33 cellular contexts compared by ENCODE assay signal in genomic region chr9:90632680-90633207, GRCh38. TPM values are rescaled to one million over a fixed set of nuclear protein-coding genes. Genes with fewer than 3 reads are reported as not detected.
"Had no signal": no experiment of that assay in that cellular context is flagged by ENCODE, and none has a peak within 500 bp of the region (broad histone marks: within the 10 kb centered on the region; RNA-seq: fewer than 3 reads in every experiment).

No MANE protein-coding gene starts in this region.

- H3K4me3 ChIP-seq: adrenal gland, body of pancreas, cardiac muscle cell, colonic mucosa, esophagus squamous epithelium, gastroesophageal sphincter had no signal

- H3K27ac ChIP-seq: adrenal gland, body of pancreas, cardiac muscle cell, colonic mucosa, epithelial cell of prostate, esophagus squamous epithelium, gastroesophageal sphincter had no signal

- ATAC-seq: activated CD4-positive, alpha-beta T cell treated with anti-CD3 and anti-CD28 coated beads for 36 hours; activated CD8-positive, alpha-beta memory T cell treated with anti-CD3 and anti-CD28 coated beads, Interleukin-2, amount 10 ng/mL, durations not matched to agents 7 days and 5 days; activated CD8-positive, alpha-beta T cell treated with anti-CD3 and anti-CD28 coated beads, Interleukin-2, amount 10 ng/mL, durations not matched to agents 7 days and 5 days; activated naive CD8-positive, alpha-beta T cell treated with anti-CD3 and anti-CD28 coated beads, Interleukin-2, amount 50 U/mL, for 24 hours; body of pancreas; gastroesophageal sphincter had no signal

- H3K9me3 ChIP-seq: adrenal gland, body of pancreas, colonic mucosa, esophagus squamous epithelium, gastroesophageal sphincter had no signal

- H3K27me3 ChIP-seq: body of pancreas, cardiac muscle cell, colonic mucosa had no signal

- DNase-seq: activated CD4-positive, alpha-beta memory T cell treated with anti-CD3 and anti-CD28 coated beads for 36 hours; activated CD4-positive, alpha-beta T cell treated with anti-CD3 and anti-CD28 coated beads for 36 hours; activated CD4-positive, alpha-beta T cell treated with anti-CD3 and anti-CD28 coated beads, Interleukin-2, amount 10 ng/mL, durations not matched to agents 24 days and 14 days; activated CD4-positive, CD25-positive, alpha-beta regulatory T cell; activated CD4-positive, CD25-positive, alpha-beta regulatory T cell treated with anti-CD3 and anti-CD28 coated beads, Interleukin-2, amount 50 U/mL, for 72 hours; activated CD8-positive, alpha-beta memory T cell treated with anti-CD3 and anti-CD28 coated beads, Interleukin-2, amount 10 ng/mL, durations not matched to agents 7 days and 5 days; activated CD8-positive, alpha-beta memory T cell treated with anti-CD3 and anti-CD28 coated beads, Interleukin-2, amount 50 U/mL, for 4 hours; activated CD8-positive, alpha-beta T cell treated with anti-CD3 and anti-CD28 coated beads, Interleukin-2, amount 10 ng/mL, durations not matched to agents 7 days and 5 days; activated effector memory CD4-positive, alpha-beta T cell treated with anti-CD3 and anti-CD28 coated beads, Interleukin-2, amount 50 U/mL, for 16 hours; activated naive CD4-positive, alpha-beta T cell treated with anti-CD3 and anti-CD28 coated beads for 36 hours; activated naive CD8-positive, alpha-beta T cell treated with anti-CD3 and anti-CD28 coated beads for 36 hours; activated naive CD8-positive, alpha-beta T cell treated with anti-CD3 and anti-CD28 coated beads, Interleukin-2, amount 50 U/mL, for 24 hours; activated T-cell treated with anti-CD3 and anti-CD28 coated beads, Interleukin-2, amount 50 U/mL, for 1 hour; activated T-cell treated with anti-CD3 and anti-CD28 coated beads, Interleukin-2, amount 50 U/mL, for 48 hours; amygdala; aorta; body of pancreas; central memory CD4-positive, alpha-beta T cell; cerebellar nuclear complex; colonic mucosa; effector CD8-positive, alpha-beta T cell; esophagus squamous epithelium; foreskin melanocyte; T-helper 2 cell had no signal

- H3K36me3 ChIP-seq: adrenal gland, cardiac muscle cell, colonic mucosa, esophagus squamous epithelium, gastroesophageal sphincter had no signal

- H3K4me1 ChIP-seq: adrenal gland, body of pancreas, colonic mucosa, esophagus squamous epithelium, gastroesophageal sphincter had no signal

RNA-seq across cellular contexts. Expression of gene DIRAS2, which starts 9.9 kb away (rescaled TPM):
- total RNA-seq: activated CD4-positive, alpha-beta memory T cell treated with anti-CD3 and anti-CD28 coated beads for 36 hours; activated CD4-positive, alpha-beta T cell treated with anti-CD3 and anti-CD28 coated beads for 36 hours; activated CD4-positive, alpha-beta T cell treated with anti-CD3 and anti-CD28 coated beads, Interleukin-2, amount 10 ng/mL, durations not matched to agents 24 days and 14 days; activated CD8-positive, alpha-beta memory T cell treated with anti-CD3 and anti-CD28 coated beads for 36 hours; activated CD8-positive, alpha-beta memory T cell treated with anti-CD3 and anti-CD28 coated beads, Interleukin-2, amount 10 ng/mL, durations not matched to agents 7 days and 5 days; activated CD8-positive, alpha-beta T cell treated with anti-CD3 and anti-CD28 coated beads, Interleukin-2, amount 10 ng/mL, durations not matched to agents 7 days and 5 days; activated naive CD4-positive, alpha-beta T cell treated with anti-CD3 and anti-CD28 coated beads for 36 hours; activated naive CD8-positive, alpha-beta T cell treated with anti-CD3 and anti-CD28 coated beads for 36 hours; activated T-helper 1 cell treated with anti-CD3 and anti-CD28 coated beads, Interleukin-12 subunit alpha, Interleukin-12 subunit beta, Interleukin-2, Interleukin-4 antibody, amounts not matched to agents 30 ng/mL and 10 ng/mL and 1 ng/mL, durations not matched to agents 14 hours and 24 hours and 36 hours; activated T-helper 2 cell treated with anti-CD3 and anti-CD28 coated beads, Interferon-gamma antibody, Interleukin-2, Interleukin-4, amounts not matched to agents 10 μg/mL and 5 μg/mL and 100 μg/mL, durations not matched to agents 14 hours and 24 hours and 36 hours; aorta; endothelial cell of umbilical vein; esophagus squamous epithelium; gastroesophageal sphincter; T-helper 1 cell treated with Interleukin-12 subunit alpha and Interleukin-12 subunit beta and Interleukin-4 antibody, amounts not matched to agents 30 ng/mL and 1 ng/mL, for 36 hours had no signal
- polyA plus RNA-seq: aorta, endothelial cell of umbilical vein had no signal
